ENCODE assay signal across 16 cellular contexts in genomic region chr1:81410919-81411318, GRCh38.
DNase-seq lines count a peak whose midpoint lies in the region; ATAC-seq, FAIRE-seq and TF ChIP-seq lines count a peak whose summit lies in the region.
"Had no signal": no experiment of that assay in that cellular context is flagged by ENCODE, and none has a peak within 500 bp of the region (broad histone marks: within the 10 kb centered on the region; RNA-seq: fewer than 3 reads in every experiment).

No MANE protein-coding gene starts in this region.

- H3K27ac Mint-ChIP-seq in nephron, result peak overlapping the region in 2 of 3 experiments; percentile 13 to 83
- no peak overlapping the region for H3K27ac Mint-ChIP-seq in CD8-positive, alpha-beta T cell
- H3K27ac Mint-ChIP-seq: CD4-positive, alpha-beta T cell had no signal

- no peaks in the 10 kb centered on the region for H3K36me3 Mint-ChIP-seq in nephron (ENCODE audit: low read depth)
- H3K36me3 Mint-ChIP-seq in CD8-positive, alpha-beta T cell, result no peaks in the 10 kb centered on the region

- ATAC-seq in Right ventricle myocardium inferior, result peak; percentile 64
- ATAC-seq in left ventricle myocardium superior, result peak; percentile 78
- no peak for ATAC-seq in CD8-positive, alpha-beta T cell
- ATAC-seq: A549 had no signal

- H3K9me3 Mint-ChIP-seq in nephron, result no peaks in the 10 kb centered on the region
- H3K9me3 Mint-ChIP-seq in CD8-positive, alpha-beta T cell, result peaks cover 3% of the 10 kb centered on the region

- peaks cover 57% of the 10 kb centered on the region for H3K4me1 Mint-ChIP-seq in nephron
- H3K4me1 Mint-ChIP-seq in CD8-positive, alpha-beta T cell (ENCODE audit: low read depth), result no peaks in the 10 kb centered on the region

- H3K9me3 ChIP-seq in small intestine (ENCODE audit: control insufficient read depth, low read depth), result no peaks in the 10 kb centered on the region
- no peaks in the 10 kb centered on the region for H3K9me3 ChIP-seq in CD8-positive, alpha-beta T cell (ENCODE audit: low read length)
- H3K9me3 ChIP-seq: A549, HAP-1 had no signal

- no peaks in the 10 kb centered on the region for H3K27me3 Mint-ChIP-seq in nephron (ENCODE audit: low read depth)
- H3K27me3 Mint-ChIP-seq in CD8-positive, alpha-beta T cell (ENCODE audit: low read depth), result no peaks in the 10 kb centered on the region
- H3K27me3 Mint-ChIP-seq: CD4-positive, alpha-beta T cell had no signal

- no peak for FAIRE-seq in small intestine (lab: Jason Lieb, UNC)
- FAIRE-seq: A549, H1 had no signal

- POLR2A ChIA-PET in CD8-positive, alpha-beta T cell (lab: Charles Lee), result no interaction called here

- 76 to 95% (median 93%) methylated on average over 3 of the region's 3 CpGs for WGBS in small intestine, 3 donors

- CTCF ChIA-PET in CD8-positive, alpha-beta T cell (lab: Charles Lee), result no interaction called here

- H3K4me3 Mint-ChIP-seq in nephron, result no peak overlapping the region
- no peak overlapping the region for H3K4me3 Mint-ChIP-seq in CD8-positive, alpha-beta T cell
- H3K4me3 Mint-ChIP-seq: CD4-positive, alpha-beta T cell had no signal

- no peak for DNase-seq in Right ventricle myocardium inferior (ENCODE audit: missing footprints)
- no peak for DNase-seq in cardiac septum (ENCODE audit: low spot score)
- no peak for DNase-seq in left ventricle myocardium superior
- no peak for DNase-seq in small intestine
- no peak for DNase-seq in stimulated activated CD4-positive, alpha-beta T cell treated with anti-CD3 and anti-CD28 coated beads, Interleukin-1b, Interleukin-23, amount 100 ng/mL, for 48 hours
- no peak for DNase-seq in CD8-positive, alpha-beta T cell
- DNase-seq: AML-193; CD4-positive, alpha-beta T cell; DMS79 treated with DMSO at 0.1 percent for 48 hours; GF-D8 had no signal

- intact Hi-C loops in Right ventricle myocardium inferior (cut with DNase I), result loop anchor here (1.0 to 10.0 kb wide), 4 partner anchors 101 to 391 kb away; partner anchors contain the start of gene ADGRL2
- intact Hi-C loops in cardiac septum (cut with DNase I), result loop anchor here (2.0 to 10.0 kb wide), 4 partner anchors 86 to 394 kb away; partner anchors contain the start of gene ADGRL2
- intact Hi-C loops in left ventricle myocardium superior (cut with micrococcal nuclease), result no loop called here
- intact Hi-C loops in CD8-positive, alpha-beta T cell (cut with DNase I, micrococcal nuclease), result no loop called here

- H3K4me1 ChIP-seq in small intestine (ENCODE audit: control insufficient read depth in 2 of 2, insufficient read depth in 1 of 2, low read depth in 1 of 2, low read length in 1 of 2), result no peaks in the 10 kb centered on the region
- no peaks in the 10 kb centered on the region for H3K4me1 ChIP-seq in CD8-positive, alpha-beta T cell (ENCODE audit: insufficient read depth, low read length)
- H3K4me1 ChIP-seq: A549 had no signal

- no peaks in the 10 kb centered on the region for H3K36me3 ChIP-seq in small intestine (ENCODE audit: control insufficient read depth in 2 of 2, insufficient read depth in 2 of 2, low read length in 2 of 2)
- H3K36me3 ChIP-seq in CD8-positive, alpha-beta T cell (ENCODE audit: insufficient read depth, low read length), result no peaks in the 10 kb centered on the region
- H3K36me3 ChIP-seq: HAP-1 had no signal

- no peak overlapping the region for H3K27ac ChIP-seq in small intestine (ENCODE audit: low read depth in 1 of 2, low read length in 1 of 2)
- no peak overlapping the region for H3K27ac ChIP-seq in CD8-positive, alpha-beta T cell (ENCODE audit: low read depth, low read length)
- H3K27ac ChIP-seq: 22Rv1, A549, C4-2B had no signal

- no peak for TF ChIP-seq CTCF in nephron (IDR thresholded peaks at IDR 0.05; ENCODE audit: unreplicated experiment in 3 of 3)
- TF ChIP-seq CTCF in CD8-positive, alpha-beta T cell (IDR thresholded peaks at IDR 0.05), result no peak

- no peaks in the 10 kb centered on the region for H3K27me3 ChIP-seq in small intestine (ENCODE audit: control insufficient read depth in 2 of 2, insufficient read depth in 2 of 2, low read length in 2 of 2)
- no peaks in the 10 kb centered on the region for H3K27me3 ChIP-seq in CD8-positive, alpha-beta T cell (ENCODE audit: insufficient read depth, low read length)

- H3K4me3 ChIP-seq in small intestine (ENCODE audit: low read depth in 1 of 2, low read length in 2 of 2), result no peak overlapping the region
- no peak overlapping the region for H3K4me3 ChIP-seq in CD8-positive, alpha-beta T cell (ENCODE audit: low read depth, low read length)
- H3K4me3 ChIP-seq: A549, HAP-1 had no signal

Comparison
In these comparisons a context has a peak if more than half of its experiments do, and no peak if none do; other contexts are left out.
1. intact Hi-C loops: an anchor here in Right ventricle myocardium inferior (1.0 to 10.0 kb wide) and cardiac septum (2.0 to 10.0 kb wide); none called in left ventricle myocardium superior and CD8-positive, alpha-beta T cell.